ENCODE assay signal across 8 cellular contexts in the genomic region with DNA sequence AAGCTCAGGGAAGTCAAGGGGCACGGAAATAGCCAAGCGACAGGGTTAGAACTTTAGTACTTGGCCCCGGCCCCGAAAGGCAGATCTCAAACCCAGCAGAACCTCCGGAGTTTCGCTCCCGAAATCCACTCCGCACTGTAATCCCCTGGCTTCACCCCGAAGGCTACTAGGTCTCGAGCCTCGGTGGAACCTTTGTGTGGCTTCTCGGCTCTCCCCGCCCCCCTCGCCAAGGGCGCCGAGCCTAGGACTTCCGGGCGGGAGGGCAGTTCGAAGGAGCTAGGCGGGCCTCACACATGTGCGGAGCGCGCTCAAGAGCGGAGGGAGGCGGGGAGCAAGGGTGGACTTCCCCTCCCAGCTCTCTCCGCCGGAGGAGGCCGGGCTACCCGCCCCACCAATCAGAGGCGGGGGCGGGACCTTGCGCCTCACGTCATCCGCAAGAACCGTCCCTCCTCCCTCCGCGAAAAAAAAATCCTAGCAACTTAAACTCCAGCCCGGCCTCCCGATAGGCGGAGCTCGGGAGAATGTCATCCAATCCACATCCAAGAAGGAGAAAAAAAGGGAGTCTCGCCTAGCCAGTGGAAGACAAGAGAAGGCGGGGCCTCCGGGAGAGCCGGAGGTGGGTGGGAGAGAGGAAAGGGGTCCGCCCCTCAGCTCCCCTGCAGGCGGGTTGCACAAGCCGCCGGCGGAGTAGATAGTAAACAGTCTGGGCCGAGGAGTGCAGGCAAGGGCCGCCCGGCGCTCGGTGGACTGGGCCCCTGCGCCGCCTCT.
DNase-seq lines count a peak whose midpoint lies in the region; ATAC-seq and TF ChIP-seq lines count a peak whose summit lies in the region.

No MANE protein-coding gene starts in this region.

- H3K4me3 ChIP-seq in GM08714 (ENCODE audit: low read length) (peak overlapping the region; percentile 84), SK-N-MC (peak overlapping the region; percentile 90), neutrophil (ENCODE audit: low read depth in 1 of 2, low read length in 1 of 2) (peak overlapping the region; percentile 90)

- peak; percentile 32 for ATAC-seq in HG02571 (IDR thresholded peaks at IDR 0.05; ENCODE audit: unreplicated experiment)

- H3K36me3 Mint-ChIP-seq in activated naive CD4-positive, alpha-beta T cell treated with anti-CD3 and anti-CD28 coated beads, Interleukin-2, amount 50 U/mL, for 24 hours = no peaks in the 10 kb centered on the region

- peaks cover 28% of the 10 kb centered on the region for H3K4me1 Mint-ChIP-seq in activated naive CD4-positive, alpha-beta T cell treated with anti-CD3 and anti-CD28 coated beads, Interleukin-2, amount 50 U/mL, for 24 hours

- H3K27ac Mint-ChIP-seq in activated naive CD4-positive, alpha-beta T cell treated with anti-CD3 and anti-CD28 coated beads, Interleukin-2, amount 50 U/mL, for 24 hours = peak overlapping the region; percentile 100

- H3K27ac ChIP-seq in SK-N-MC = peak overlapping the region; percentile 96
- peak overlapping the region; percentile 98 for H3K27ac ChIP-seq in neutrophil
- H3K27ac ChIP-seq in substantia nigra (ENCODE audit: low read depth, low read length, poor library complexity, severe bottlenecking) = peak overlapping the region; percentile 93

- peak overlapping the region; percentile 98 for H3K4me3 Mint-ChIP-seq in activated naive CD4-positive, alpha-beta T cell treated with anti-CD3 and anti-CD28 coated beads, Interleukin-2, amount 50 U/mL, for 24 hours

- TF ChIP-seq CTCF in neutrophil (IDR thresholded peaks at IDR 0.05) = no peak

- H3K9me3 Mint-ChIP-seq in activated naive CD4-positive, alpha-beta T cell treated with anti-CD3 and anti-CD28 coated beads, Interleukin-2, amount 50 U/mL, for 24 hours = no peaks in the 10 kb centered on the region

- peak overlapping the region; percentile 94 for H3K9ac ChIP-seq in SK-N-MC (ENCODE audit: insufficient read length)

- no peaks in the 10 kb centered on the region for H3K36me3 ChIP-seq in SK-N-MC (ENCODE audit: insufficient read depth, low read length)
- no peaks in the 10 kb centered on the region for H3K36me3 ChIP-seq in neutrophil

- H3K27me3 Mint-ChIP-seq in activated naive CD4-positive, alpha-beta T cell treated with anti-CD3 and anti-CD28 coated beads, Interleukin-2, amount 50 U/mL, for 24 hours = no peaks in the 10 kb centered on the region

- no peaks in the 10 kb centered on the region for H3K27me3 ChIP-seq in neutrophil

- H3K9me3 ChIP-seq in SK-N-MC (ENCODE audit: low read depth, low read length) (no peaks in the 10 kb centered on the region), neutrophil (no peaks in the 10 kb centered on the region)

- H3K4me1 ChIP-seq in neutrophil (ENCODE audit: control insufficient read depth in 1 of 2, insufficient read depth in 1 of 2, low read depth in 1 of 2, low read length in 1 of 2) = peaks cover 49 to 51% of the 10 kb centered on the region in 2 experiments

- DNase-seq in NCI-H1048 (lab: John Stamatoyannopoulos, UW) = peak; percentile 97
- DNase-seq in SK-N-MC (ENCODE audit: low read depth, low spot score) = peak; percentile 99
- peak; percentile 96 for DNase-seq in germinal center (ENCODE audit: low spot score)
- DNase-seq in substantia nigra (lab: John Stamatoyannopoulos, UW) = peak; percentile 86 to 99 (median 97)

Comparison
In these comparisons a context has a peak if more than half of its experiments do, and no peak if none do; other contexts are left out.
1. Peak in every context shown above with its lines: DNase-seq, ATAC-seq, H3K4me3 ChIP-seq and H3K27ac ChIP-seq.